Comparison of ENCODE assay signal across 29 cellular contexts in genomic region chr11:66870616-66871520, GRCh38.
"Had no signal": no experiment of that assay in that cellular context is flagged by ENCODE, and none has a peak within 500 bp of the region (broad histone marks: within the 10 kb centered on the region; RNA-seq: fewer than 3 reads in every experiment).

No MANE protein-coding gene starts in this region.

- H3K9me3 Mint-ChIP-seq: dendritic cell treated with granulocyte-macrophage colony-stimulating factor and Interleukin-4, amounts not matched to agents 40 ng/mL and 50 ng/mL, for 4 days; endodermal cell; immature natural killer cell; mesothelial cell of epicardium; naive B cell; natural killer cell treated with Interleukin-12 subunit alpha and Interleukin-12 subunit beta and Interleukin-15 and Interleukin-18, amount 100 ng/mL, for 72 hours; neural crest cell; stimulated activated effector memory CD8-positive, alpha-beta T cell treated with anti-CD3 and anti-CD28 coated beads, Interleukin-12 subunit alpha, Interleukin-12 subunit beta, amount 100 ng/mL, for 72 hours had no signal

- H3K4me1 ChIP-seq: colonic mucosa, esophagus muscularis mucosa, gastroesophageal sphincter, heart left ventricle, prostate gland, right atrium auricular region, sigmoid colon, thyroid gland, vagina had no signal

- H3K27ac Mint-ChIP-seq: dendritic cell treated with granulocyte-macrophage colony-stimulating factor and Interleukin-4, amounts not matched to agents 40 ng/mL and 50 ng/mL, for 4 days; endodermal cell; immature natural killer cell; mesothelial cell of epicardium; naive B cell; natural killer cell treated with Interleukin-12 subunit alpha and Interleukin-12 subunit beta and Interleukin-15 and Interleukin-18, amount 100 ng/mL, for 72 hours; stimulated activated effector memory CD8-positive, alpha-beta T cell treated with anti-CD3 and anti-CD28 coated beads, Interleukin-12 subunit alpha, Interleukin-12 subunit beta, amount 100 ng/mL, for 72 hours had no signal

- H3K9me3 ChIP-seq: colonic mucosa, esophagus muscularis mucosa, gastroesophageal sphincter, heart left ventricle, mucosa of descending colon, prostate gland, right atrium auricular region, sigmoid colon, stomach, thyroid gland, vagina had no signal

- H3K4me3 ChIP-seq: colonic mucosa, esophagus muscularis mucosa, gastroesophageal sphincter, heart left ventricle, lung, mucosa of descending colon, prostate gland, right atrium auricular region, sigmoid colon, stomach, thyroid gland, vagina had no signal

- ATAC-seq: foreskin keratinocyte; gastroesophageal sphincter; heart left ventricle; mucosa of descending colon; natural killer cell treated with Interleukin-12 subunit alpha and Interleukin-12 subunit beta and Interleukin-15 and Interleukin-18, amount 100 ng/mL, for 72 hours; stimulated activated effector memory CD8-positive, alpha-beta T cell treated with anti-CD3 and anti-CD28 coated beads, Interleukin-12 subunit alpha, Interleukin-12 subunit beta, amount 100 ng/mL, for 72 hours had no signal

- H3K27ac ChIP-seq: colonic mucosa, esophagus muscularis mucosa, foreskin keratinocyte, gastroesophageal sphincter, heart left ventricle, prostate gland, right atrium auricular region, sigmoid colon, stomach, thyroid gland, vagina had no signal

- H3K4me3 Mint-ChIP-seq: dendritic cell treated with granulocyte-macrophage colony-stimulating factor and Interleukin-4, amounts not matched to agents 40 ng/mL and 50 ng/mL, for 4 days; endodermal cell; immature natural killer cell; mesothelial cell of epicardium; naive B cell; natural killer cell treated with Interleukin-12 subunit alpha and Interleukin-12 subunit beta and Interleukin-15 and Interleukin-18, amount 100 ng/mL, for 72 hours; neural crest cell; stimulated activated effector memory CD8-positive, alpha-beta T cell treated with anti-CD3 and anti-CD28 coated beads, Interleukin-12 subunit alpha, Interleukin-12 subunit beta, amount 100 ng/mL, for 72 hours had no signal

- H3K36me3 ChIP-seq: colonic mucosa, prostate gland, right atrium auricular region, thyroid gland, vagina had no signal

- H3K27me3 ChIP-seq: colonic mucosa, esophagus muscularis mucosa, foreskin keratinocyte, gastroesophageal sphincter, heart left ventricle, right atrium auricular region, sigmoid colon, stomach, thyroid gland, vagina had no signal

- DNase-seq: colonic mucosa; effector CD8-positive, alpha-beta T cell; endodermal cell; foreskin keratinocyte; hypothalamus; immature natural killer cell; islet precursor cell; mesenchymal stem cell; naive B cell; sigmoid colon; stimulated activated CD4-positive, alpha-beta T cell treated with anti-CD3 and anti-CD28 coated beads, Interleukin-2, amount 100 ng/mL, for 24 hours; stimulated activated CD4-positive, alpha-beta T cell treated with anti-CD3 and anti-CD28 coated beads, Interleukin-4, amount 100 ng/mL, for 24 hours; stimulated activated naive CD4-positive, alpha-beta T cell treated with Interleukin-2 at 50 U/mL for 16 hours; stomach; thyroid gland; trophoblast cell had no signal

- H3K36me3 Mint-ChIP-seq: immature natural killer cell; mesothelial cell of epicardium; naive B cell; natural killer cell treated with Interleukin-12 subunit alpha and Interleukin-12 subunit beta and Interleukin-15 and Interleukin-18, amount 100 ng/mL, for 72 hours; stimulated activated effector memory CD8-positive, alpha-beta T cell treated with anti-CD3 and anti-CD28 coated beads, Interleukin-12 subunit alpha, Interleukin-12 subunit beta, amount 100 ng/mL, for 72 hours had no signal
